18 cellular contexts compared by ENCODE assay signal in the genomic region with DNA sequence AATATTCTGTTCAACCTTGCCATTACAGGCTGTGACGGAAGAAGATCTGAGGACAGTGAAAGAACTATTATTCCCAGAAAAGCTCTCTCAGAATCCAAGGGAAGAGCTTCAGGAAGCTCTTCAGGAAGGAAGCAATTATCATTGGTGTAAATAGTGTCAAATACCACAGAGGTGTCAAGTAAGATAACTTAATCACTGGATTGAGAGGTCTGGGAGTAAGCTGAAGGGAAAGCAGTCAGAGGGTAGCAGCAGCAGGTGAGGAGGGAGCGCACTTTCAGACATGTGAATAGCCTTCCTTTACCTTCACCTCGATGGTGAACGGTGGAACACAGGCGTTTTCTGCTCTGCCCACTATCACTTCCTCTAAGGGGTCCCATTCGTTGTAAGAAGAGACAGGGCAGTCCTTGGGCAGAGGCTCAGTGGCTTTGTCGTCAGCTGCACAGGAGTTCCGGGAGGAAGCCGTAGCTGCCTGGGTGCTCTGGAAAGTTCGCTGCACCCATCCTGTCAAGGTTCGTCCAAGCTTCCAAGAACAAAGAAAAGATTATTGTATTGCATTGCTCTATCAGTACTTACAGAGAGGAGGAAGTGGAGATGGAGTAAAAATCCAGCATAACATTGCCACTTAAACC. TPM values are rescaled to one million over a fixed set of nuclear protein-coding genes. Genes with fewer than 3 reads are reported as not detected.
DNase-seq lines count a peak whose midpoint lies in the region; ATAC-seq and TF ChIP-seq lines count a peak whose summit lies in the region.
"Had no signal": no experiment of that assay in that cellular context is flagged by ENCODE, and none has a peak within 500 bp of the region (broad histone marks: within the 10 kb centered on the region; RNA-seq: fewer than 3 reads in every experiment).

No MANE protein-coding gene starts in this region.

- H3K9me3 ChIP-seq in heart left ventricle (no peaks in the 10 kb centered on the region), right cardiac atrium (ENCODE audit: control insufficient read depth, low read length) (no peaks in the 10 kb centered on the region), esophagus muscularis mucosa (no peaks in the 10 kb centered on the region)
- H3K9me3 ChIP-seq: A549, colonic mucosa, thoracic aorta had no signal

- peak overlapping the region in 9 of 12 donors; percentile 60 to 74 (median 67) for H3K4me3 ChIP-seq in heart left ventricle
- no peak overlapping the region for H3K4me3 ChIP-seq in right cardiac atrium (ENCODE audit: low read length)
- peak overlapping the region; percentile 7 to 71 (median 68) for H3K4me3 ChIP-seq in esophagus muscularis mucosa
- H3K4me3 ChIP-seq in H7 (ENCODE audit: insufficient read depth, low read depth, low read length) = no peak overlapping the region
- H3K4me3 ChIP-seq: A549, SJSA1 had no signal

- H3K36me3 ChIP-seq in heart left ventricle (peaks cover 0 to 31% (median 0%) of the 10 kb centered on the region in 9 donors), esophagus muscularis mucosa (peaks cover 0 to 3% (median 0%) of the 10 kb centered on the region in 4 donors), H7 (replicated peaks; ENCODE audit: control insufficient read depth, insufficient read depth, low read length) (no peaks in the 10 kb centered on the region)
- H3K36me3 ChIP-seq: colonic mucosa, SJSA1 had no signal

- peaks cover 0 to 35% (median 0%) of the 10 kb centered on the region in 9 donors for H3K27me3 ChIP-seq in heart left ventricle
- H3K27me3 ChIP-seq in right cardiac atrium (ENCODE audit: control insufficient read depth, insufficient read depth) = no peaks in the 10 kb centered on the region
- H3K27me3 ChIP-seq in esophagus muscularis mucosa = no peaks in the 10 kb centered on the region
- peaks cover 43% of the 10 kb centered on the region for H3K27me3 ChIP-seq in H7 (ENCODE audit: control insufficient read depth, insufficient read depth, low read length)
- H3K27me3 ChIP-seq: colonic mucosa had no signal

- H3K9me3 Mint-ChIP-seq in natural killer cell (no peaks in the 10 kb centered on the region), type B pancreatic cell (no peaks in the 10 kb centered on the region)

- H3K4me1 Mint-ChIP-seq in natural killer cell = peaks cover 20 to 24% of the 10 kb centered on the region in 2 donors
- no peaks in the 10 kb centered on the region for H3K4me1 Mint-ChIP-seq in type B pancreatic cell (ENCODE audit: unreplicated experiment)

- DNase-seq in heart left ventricle (no peak), right cardiac atrium (no peak), esophagus muscularis mucosa (ENCODE audit: extremely low spot score) (no peak), natural killer cell (no peak), type B pancreatic cell (ENCODE audit: extremely low spot score, unreplicated experiment) (no peak), activated T-cell treated with anti-CD3 and anti-CD28 coated beads for 4 hours (no peak), H7 (no peak)
- DNase-seq: activated CD4-positive, alpha-beta T cell treated with anti-CD3 and anti-CD28 coated beads for 1 hour; activated gamma-delta T cell; colonic mucosa; GOT3; NCI-H1092 treated with DMSO at 0.1 percent for 48 hours; NCI-H69 had no signal

- TF ChIP-seq CTCF in heart left ventricle (IDR thresholded peaks at IDR 0.05) = no peak
- TF ChIP-seq CTCF in esophagus muscularis mucosa (IDR thresholded peaks at IDR 0.05) = no peak
- no peak for TF ChIP-seq CTCF in natural killer cell (IDR thresholded peaks at IDR 0.05)
- no peak for TF ChIP-seq CTCF in type B pancreatic cell (conservative IDR thresholded peaks at IDR 0.05)

- no peak overlapping the region for H3K27ac Mint-ChIP-seq in natural killer cell
- H3K27ac Mint-ChIP-seq in type B pancreatic cell = peak overlapping the region; percentile 24

- H3K4me1 ChIP-seq in heart left ventricle (peaks cover 0 to 45% (median 22%) of the 10 kb centered on the region in 12 donors), right cardiac atrium (ENCODE audit: control insufficient read depth, insufficient read depth, low read length) (peaks cover 2% of the 10 kb centered on the region), esophagus muscularis mucosa (peaks cover 12 to 48% (median 32%) of the 10 kb centered on the region in 4 donors)
- H3K4me1 ChIP-seq: colonic mucosa had no signal

- peak overlapping the region in 4 of 12 donors; percentile 19 to 84 (median 52) for H3K27ac ChIP-seq in heart left ventricle
- H3K27ac ChIP-seq in right cardiac atrium (ENCODE audit: low read length) = no peak overlapping the region
- H3K27ac ChIP-seq in esophagus muscularis mucosa (replicated peaks in 1 of 4) = no peak overlapping the region
- H3K27ac ChIP-seq: A549, colonic mucosa, SJSA1, thoracic aorta had no signal

- intact Hi-C loops in heart left ventricle (cut with DNase I) = loop anchor here in 1 of 10 donors (5.0 kb wide), 1 partner anchor 44 kb away; no protein-coding TSS in a partner anchor
- intact Hi-C loops in right cardiac atrium (cut with DNase I) = loop anchor here in 1 of 4 donors (10.0 kb wide), 1 partner anchor 172 kb away; no protein-coding TSS in a partner anchor
- intact Hi-C loops in esophagus muscularis mucosa (cut with DNase I) = loop anchor here (5.0 kb wide), 1 partner anchor 179 kb away; no protein-coding TSS in a partner anchor
- intact Hi-C loops in natural killer cell (cut with micrococcal nuclease) = no loop called here

- no peak for TF ChIP-seq EP300 in esophagus muscularis mucosa (IDR thresholded peaks at IDR 0.05)

- 31 to 58% (median 43%) methylated on average over 11 of the region's 11 CpGs for WGBS in heart left ventricle, 4 donors
- WGBS in right cardiac atrium = 18% methylated on average over 11 of the region's 11 CpGs
- WGBS in esophagus muscularis mucosa = 71% methylated on average over 11 of the region's 11 CpGs

- TF ChIP-seq POLR2A in heart left ventricle (IDR thresholded peaks at IDR 0.05) = no peak
- no peak for TF ChIP-seq POLR2A in esophagus muscularis mucosa (IDR thresholded peaks at IDR 0.05; ENCODE audit: low read depth)

- peak overlapping the region; percentile 88 for H3K4me3 Mint-ChIP-seq in natural killer cell
- H3K4me3 Mint-ChIP-seq in type B pancreatic cell = peak overlapping the region; percentile 67

- ATAC-seq in heart left ventricle = no peak
- ATAC-seq in right cardiac atrium = no peak
- ATAC-seq in natural killer cell = no peak
- no peak for ATAC-seq in HG03432 (IDR thresholded peaks at IDR 0.05; ENCODE audit: unreplicated experiment)

- peaks cover 34 to 43% of the 10 kb centered on the region in 2 donors for H3K27me3 Mint-ChIP-seq in natural killer cell (ENCODE audit: low read depth in 2 of 2)
- H3K27me3 Mint-ChIP-seq in type B pancreatic cell = peaks cover 68% of the 10 kb centered on the region

- no peaks in the 10 kb centered on the region for H3K36me3 Mint-ChIP-seq in natural killer cell
- H3K36me3 Mint-ChIP-seq in type B pancreatic cell = peaks cover 3% of the 10 kb centered on the region

RNA-seq across cellular contexts. Expression of a gene that starts 1.9 kb away (rescaled TPM):
- total RNA-seq in heart left ventricle = 100 to 1,000 TPM in 1 of 9 donors, 10 to 100 TPM in 8; 12.9 to 121 (median 29.7) TPM
- polyA plus RNA-seq in heart left ventricle = 1 to 10 TPM; 8.3 to 9.1 TPM
- 10 to 100 TPM; 22.2 to 33.8 (median 31.2) TPM for total RNA-seq in right cardiac atrium
- 12.9 TPM for polyA plus RNA-seq in right cardiac atrium
- total RNA-seq in esophagus muscularis mucosa = 10 to 100 TPM; 21.7 to 34.2 (median 24.4) TPM
- total RNA-seq in natural killer cell = 1 to 10 TPM; 1.3 to 2.1 (median 2.0) TPM
- total RNA-seq in type B pancreatic cell (ENCODE audit: low replicate concordance) = 17.8 and 26.8 TPM in 2 replicates
- 23.8 and 37.6 TPM in 2 replicates for total RNA-seq in H7 (2014; rRNA removed; shearing (Covaris generic))
- total RNA-seq: osteocyte, SJSA1 had no signal

Comparison
In these comparisons a context has a peak if more than half of its experiments do, and no peak if none do; other contexts are left out.
1. H3K4me3 ChIP-seq: peak in heart left ventricle (9 of 12) and esophagus muscularis mucosa (4 of 4); none in right cardiac atrium (single experiment) and H7 (single experiment).